1 cellular context compared by ENCODE assay signal in the genomic region with DNA sequence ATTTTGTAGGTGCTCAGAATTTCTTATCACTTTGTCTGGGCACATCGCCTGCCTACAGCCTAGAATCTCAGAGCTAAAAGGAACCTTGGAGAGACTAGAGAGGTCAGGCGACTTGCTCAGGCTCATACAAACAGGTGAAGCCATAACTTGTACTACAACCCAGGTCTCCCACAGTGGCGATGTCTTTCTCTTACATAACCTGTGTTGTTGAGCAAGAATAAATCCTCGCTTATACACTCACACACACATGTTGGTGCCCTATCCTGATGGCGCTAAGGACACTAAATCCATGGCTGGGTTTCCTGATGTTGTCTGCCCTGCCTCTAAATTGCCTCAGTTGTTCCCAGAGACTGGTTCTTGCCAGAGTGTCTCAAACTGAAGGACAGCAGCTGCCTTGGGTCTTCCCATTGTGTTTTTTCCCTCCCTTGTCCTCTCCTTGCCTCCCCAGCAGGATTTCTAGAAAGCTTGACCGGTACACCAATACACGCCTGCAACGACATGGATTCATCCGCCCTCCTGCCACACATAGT.
TF ChIP-seq lines count a peak whose summit lies in the region.

No MANE protein-coding gene starts in this region.

TF ChIP-seq in GM23338, 12 proteins besides CTCF, POLR2A, EP300 and RAD21 (continued from another document):
- TF ChIP-seq, protein P1, sequence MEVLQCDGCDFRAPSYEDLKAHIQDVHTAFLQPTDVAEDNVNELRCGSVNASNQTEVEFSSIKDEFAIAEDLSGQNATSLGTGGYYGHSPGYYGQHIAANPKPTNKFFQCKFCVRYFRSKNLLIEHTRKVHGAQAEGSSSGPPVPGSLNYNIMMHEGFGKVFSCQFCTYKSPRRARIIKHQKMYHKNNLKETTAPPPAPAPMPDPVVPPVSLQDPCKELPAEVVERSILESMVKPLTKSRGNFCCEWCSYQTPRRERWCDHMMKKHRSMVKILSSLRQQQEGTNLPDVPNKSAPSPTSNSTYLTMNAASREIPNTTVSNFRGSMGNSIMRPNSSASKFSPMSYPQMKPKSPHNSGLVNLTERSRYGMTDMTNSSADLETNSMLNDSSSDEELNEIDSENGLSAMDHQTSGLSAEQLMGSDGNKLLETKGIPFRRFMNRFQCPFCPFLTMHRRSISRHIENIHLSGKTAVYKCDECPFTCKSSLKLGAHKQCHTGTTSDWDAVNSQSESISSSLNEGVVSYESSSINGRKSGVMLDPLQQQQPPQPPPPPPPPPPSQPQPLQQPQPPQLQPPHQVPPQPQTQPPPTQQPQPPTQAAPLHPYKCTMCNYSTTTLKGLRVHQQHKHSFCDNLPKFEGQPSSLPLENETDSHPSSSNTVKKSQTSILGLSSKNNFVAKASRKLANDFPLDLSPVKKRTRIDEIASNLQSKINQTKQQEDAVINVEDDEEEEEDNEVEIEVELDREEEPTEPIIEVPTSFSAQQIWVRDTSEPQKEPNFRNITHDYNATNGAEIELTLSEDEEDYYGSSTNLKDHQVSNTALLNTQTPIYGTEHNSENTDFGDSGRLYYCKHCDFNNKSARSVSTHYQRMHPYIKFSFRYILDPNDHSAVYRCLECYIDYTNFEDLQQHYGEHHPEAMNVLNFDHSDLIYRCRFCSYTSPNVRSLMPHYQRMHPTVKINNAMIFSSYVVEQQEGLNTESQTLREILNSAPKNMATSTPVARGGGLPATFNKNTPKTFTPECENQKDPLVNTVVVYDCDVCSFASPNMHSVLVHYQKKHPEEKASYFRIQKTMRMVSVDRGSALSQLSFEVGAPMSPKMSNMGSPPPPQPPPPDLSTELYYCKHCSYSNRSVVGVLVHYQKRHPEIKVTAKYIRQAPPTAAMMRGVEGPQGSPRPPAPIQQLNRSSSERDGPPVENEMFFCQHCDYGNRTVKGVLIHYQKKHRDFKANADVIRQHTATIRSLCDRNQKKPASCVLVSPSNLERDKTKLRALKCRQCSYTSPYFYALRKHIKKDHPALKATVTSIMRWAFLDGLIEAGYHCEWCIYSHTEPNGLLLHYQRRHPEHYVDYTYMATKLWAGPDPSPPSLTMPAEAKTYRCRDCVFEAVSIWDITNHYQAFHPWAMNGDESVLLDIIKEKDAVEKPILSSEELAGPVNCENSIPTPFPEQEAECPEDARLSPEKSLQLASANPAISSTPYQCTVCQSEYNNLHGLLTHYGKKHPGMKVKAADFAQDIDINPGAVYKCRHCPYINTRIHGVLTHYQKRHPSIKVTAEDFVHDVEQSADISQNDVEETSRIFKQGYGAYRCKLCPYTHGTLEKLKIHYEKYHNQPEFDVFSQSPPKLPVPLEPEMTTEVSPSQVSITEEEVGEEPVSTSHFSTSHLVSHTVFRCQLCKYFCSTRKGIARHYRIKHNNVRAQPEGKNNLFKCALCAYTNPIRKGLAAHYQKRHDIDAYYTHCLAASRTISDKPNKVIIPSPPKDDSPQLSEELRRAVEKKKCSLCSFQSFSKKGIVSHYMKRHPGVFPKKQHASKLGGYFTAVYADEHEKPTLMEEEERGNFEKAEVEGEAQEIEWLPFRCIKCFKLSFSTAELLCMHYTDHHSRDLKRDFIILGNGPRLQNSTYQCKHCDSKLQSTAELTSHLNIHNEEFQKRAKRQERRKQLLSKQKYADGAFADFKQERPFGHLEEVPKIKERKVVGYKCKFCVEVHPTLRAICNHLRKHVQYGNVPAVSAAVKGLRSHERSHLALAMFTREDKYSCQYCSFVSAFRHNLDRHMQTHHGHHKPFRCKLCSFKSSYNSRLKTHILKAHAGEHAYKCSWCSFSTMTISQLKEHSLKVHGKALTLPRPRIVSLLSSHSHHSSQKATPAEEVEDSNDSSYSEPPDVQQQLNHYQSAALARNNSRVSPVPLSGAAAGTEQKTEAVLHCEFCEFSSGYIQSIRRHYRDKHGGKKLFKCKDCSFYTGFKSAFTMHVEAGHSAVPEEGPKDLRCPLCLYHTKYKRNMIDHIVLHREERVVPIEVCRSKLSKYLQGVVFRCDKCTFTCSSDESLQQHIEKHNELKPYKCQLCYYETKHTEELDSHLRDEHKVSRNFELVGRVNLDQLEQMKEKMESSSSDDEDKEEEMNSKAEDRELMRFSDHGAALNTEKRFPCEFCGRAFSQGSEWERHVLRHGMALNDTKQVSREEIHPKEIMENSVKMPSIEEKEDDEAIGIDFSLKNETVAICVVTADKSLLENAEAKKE (CRISPR knock-in tag; IDR thresholded peaks at IDR 0.05): no peak
- no peak for TF ChIP-seq STAT1 (IDR thresholded peaks at IDR 0.05; ENCODE audit: unreplicated experiment)
- TF ChIP-seq JUNB (IDR thresholded peaks at IDR 0.05; ENCODE audit: unreplicated experiment): no peak
- TF ChIP-seq, protein P2, sequence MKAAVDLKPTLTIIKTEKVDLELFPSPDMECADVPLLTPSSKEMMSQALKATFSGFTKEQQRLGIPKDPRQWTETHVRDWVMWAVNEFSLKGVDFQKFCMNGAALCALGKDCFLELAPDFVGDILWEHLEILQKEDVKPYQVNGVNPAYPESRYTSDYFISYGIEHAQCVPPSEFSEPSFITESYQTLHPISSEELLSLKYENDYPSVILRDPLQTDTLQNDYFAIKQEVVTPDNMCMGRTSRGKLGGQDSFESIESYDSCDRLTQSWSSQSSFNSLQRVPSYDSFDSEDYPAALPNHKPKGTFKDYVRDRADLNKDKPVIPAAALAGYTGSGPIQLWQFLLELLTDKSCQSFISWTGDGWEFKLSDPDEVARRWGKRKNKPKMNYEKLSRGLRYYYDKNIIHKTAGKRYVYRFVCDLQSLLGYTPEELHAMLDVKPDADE (IDR thresholded peaks at IDR 0.05): no peak
- no peak for TF ChIP-seq NANOG (IDR thresholded peaks at IDR 0.05; ENCODE audit: borderline replicate concordance)
- no peak for TF ChIP-seq ZNF114 (CRISPR knock-in tag; IDR thresholded peaks at IDR 0.05)
